In genomic region chr10:72693599-72693915, GRCh38 we compare ENCODE assay signal across 8 cellular contexts. TPM values are rescaled to one million over a fixed set of nuclear protein-coding genes. Genes with fewer than 3 reads are reported as not detected.
DNase-seq lines count a peak whose midpoint lies in the region; ATAC-seq, FAIRE-seq and TF ChIP-seq lines count a peak whose summit lies in the region.

No MANE protein-coding gene starts in this region.

- WGBS in HepG2 (ENCODE audit: low lambda C conversion rate), result 93% methylated on average over 2 of the region's 2 CpGs
- WGBS in adrenal gland, 4 donors, result 57 to 81% (median 69%) methylated on average over 2 of the region's 2 CpGs

- H3K4me2 ChIP-seq in HepG2 (ENCODE audit: low read depth, low read length), result peak overlapping the region; percentile 96

- no peak for DNase-seq in activated naive CD4-positive, alpha-beta T cell treated with anti-CD3 and anti-CD28 coated beads, Interleukin-2, amount 50 U/mL, for 16 hours
- DNase-seq in activated naive CD8-positive, alpha-beta T cell treated with anti-CD3 and anti-CD28 coated beads, Interleukin-2, amount 10 ng/mL, durations not matched to agents 7 days and 5 days, result no peak
- DNase-seq in HepG2 (ENCODE audit: low spot score) (no peak), upper lobe of right lung (no peak), omental fat pad (ENCODE audit: low spot score) (no peak), adrenal gland (no peak), NCI-H146 treated with DMSO at 0.1 percent for 48 hours (lab: John Stamatoyannopoulos, UW; ENCODE audit: unreplicated experiment) (no peak)

- intact Hi-C loops in HepG2 (cut with micrococcal nuclease; ENCODE audit: unreplicated experiment) (loop anchor here (5.0 kb wide), 1 partner anchor 184 kb away; no protein-coding TSS in a partner anchor), upper lobe of right lung (cut with DNase I) (no loop called here), adrenal gland (cut with DNase I) (loop anchor here (5.0 to 10.0 kb wide), 2 partner anchors 139 to 141 kb away; no protein-coding TSS in a partner anchor)

- no peak overlapping the region for H3K27ac Mint-ChIP-seq in activated naive CD4-positive, alpha-beta T cell treated with anti-CD3 and anti-CD28 coated beads, Interleukin-2, amount 50 U/mL, for 24 hours
- H3K27ac Mint-ChIP-seq in activated naive CD8-positive, alpha-beta T cell treated with anti-CD3 and anti-CD28 coated beads, Interleukin-2, amount 10 ng/mL, durations not matched to agents 7 days and 5 days, result no peak overlapping the region

- no peak for ATAC-seq in activated naive CD8-positive, alpha-beta T cell treated with anti-CD3 and anti-CD28 coated beads, Interleukin-2, amount 10 ng/mL, durations not matched to agents 7 days and 5 days (ENCODE audit: low read depth)
- no peak for ATAC-seq in HepG2
- no peak for ATAC-seq in upper lobe of right lung
- ATAC-seq in omental fat pad (ENCODE audit: low FRiP score), result no peak

- in situ Hi-C loops in HepG2 (cut with HindIII; ENCODE audit: extremely low pct_ligation_motif_present, low pct_unique_long_range_greater_than_20kb), result loop anchor here (5.0 kb wide), 2 partner anchors 139 to 326 kb away; no protein-coding TSS in a partner anchor

- H3K27me3 ChIP-seq in HepG2 (ENCODE audit: control insufficient read depth in 1 of 2, insufficient read depth in 2 of 2, low read length in 2 of 2) (no peaks in the 10 kb centered on the region; a peak in 1 of 5 replicates), upper lobe of right lung (no peaks in the 10 kb centered on the region), adrenal gland (no peaks in the 10 kb centered on the region)

- H3K9me3 Mint-ChIP-seq in activated naive CD4-positive, alpha-beta T cell treated with anti-CD3 and anti-CD28 coated beads, Interleukin-2, amount 50 U/mL, for 24 hours, result no peaks in the 10 kb centered on the region
- H3K9me3 Mint-ChIP-seq in activated naive CD8-positive, alpha-beta T cell treated with anti-CD3 and anti-CD28 coated beads, Interleukin-2, amount 10 ng/mL, durations not matched to agents 7 days and 5 days, result no peaks in the 10 kb centered on the region

- no peak for FAIRE-seq in HepG2 (lab: Jason Lieb, UNC)

- H3K4me3 ChIP-seq in HepG2 (replicated peaks in 1 of 3; ENCODE audit: insufficient read depth in 1 of 3, low read depth in 2 of 3, low read length in 3 of 3), result peak overlapping the region; percentile 14 to 97 (median 96); a peak in 4 of 6 replicates
- H3K4me3 ChIP-seq in upper lobe of right lung, result peak overlapping the region; percentile 79
- H3K4me3 ChIP-seq in adrenal gland, result peak overlapping the region in 1 of 4 donors; percentile 95

- no peaks in the 10 kb centered on the region for H3K27me3 Mint-ChIP-seq in activated naive CD4-positive, alpha-beta T cell treated with anti-CD3 and anti-CD28 coated beads, Interleukin-2, amount 50 U/mL, for 24 hours
- no peaks in the 10 kb centered on the region for H3K27me3 Mint-ChIP-seq in activated naive CD8-positive, alpha-beta T cell treated with anti-CD3 and anti-CD28 coated beads, Interleukin-2, amount 10 ng/mL, durations not matched to agents 7 days and 5 days

- no peak for TF ChIP-seq EP300 in HepG2 (IDR thresholded peaks at IDR 0.05; ENCODE audit: low read depth in 2 of 2, low read length in 2 of 2)
- TF ChIP-seq EP300 in HepG2 (CRISPR knock-in tag; IDR thresholded peaks at IDR 0.05; ENCODE audit: borderline replicate concordance), result no peak

- peaks cover 39% of the 10 kb centered on the region for H3K4me1 Mint-ChIP-seq in activated naive CD4-positive, alpha-beta T cell treated with anti-CD3 and anti-CD28 coated beads, Interleukin-2, amount 50 U/mL, for 24 hours
- H3K4me1 Mint-ChIP-seq in activated naive CD8-positive, alpha-beta T cell treated with anti-CD3 and anti-CD28 coated beads, Interleukin-2, amount 10 ng/mL, durations not matched to agents 7 days and 5 days, result peaks cover 21% of the 10 kb centered on the region

- no peak for TF ChIP-seq RAD21 in HepG2 (CRISPR knock-in tag; IDR thresholded peaks at IDR 0.05)

- H3K27ac ChIP-seq in HepG2 (ENCODE audit: extremely low read length, insufficient read depth, low read length) (no peak overlapping the region), upper lobe of right lung (no peak overlapping the region), adrenal gland (no peak overlapping the region)

- BruUV-seq in HepG2 (replicated peaks; lab: Mats Ljungman, UMichigan), result no TSS peak

- H3K36me3 Mint-ChIP-seq in activated naive CD4-positive, alpha-beta T cell treated with anti-CD3 and anti-CD28 coated beads, Interleukin-2, amount 50 U/mL, for 24 hours, result no peaks in the 10 kb centered on the region
- no peaks in the 10 kb centered on the region for H3K36me3 Mint-ChIP-seq in activated naive CD8-positive, alpha-beta T cell treated with anti-CD3 and anti-CD28 coated beads, Interleukin-2, amount 10 ng/mL, durations not matched to agents 7 days and 5 days

- TF ChIP-seq POLR2A in HepG2 (IDR thresholded peaks at IDR 0.05; ENCODE audit: insufficient read depth in 1 of 2, low read depth in 2 of 2, low read length in 2 of 2) (no peak), adrenal gland (IDR thresholded peaks at IDR 0.05) (no peak)

- CTCF ChIA-PET in HepG2 (lab: Yijun Ruan, JAX; ENCODE audit: low intra/inter-chr PET ratio, low total read pairs), result no interaction called here

- peak overlapping the region; percentile 79; the same call in 1 of the 2 replicates for H3K9ac ChIP-seq in HepG2 (ENCODE audit: insufficient read depth, low read depth, low read length)

- POLR2A ChIA-PET in activated naive CD8-positive, alpha-beta T cell treated with anti-CD3 and anti-CD28 coated beads, Interleukin-2, amount 10 ng/mL, durations not matched to agents 7 days and 5 days (lab: Charles Lee), result no interaction called here
- POLR2A ChIA-PET in HepG2 (lab: Yijun Ruan, JAX), result interaction anchor here (2.8 kb wide), 1 partner anchor 13 kb away, joined by 25 read pairs; no protein-coding TSS in a partner anchor

- no peaks in the 10 kb centered on the region for H3K9me3 ChIP-seq in HepG2 (ENCODE audit: low read length)
- H3K9me3 ChIP-seq in upper lobe of right lung, result no peaks in the 10 kb centered on the region
- H3K9me3 ChIP-seq in adrenal gland (replicated peaks in 1 of 3), result no peaks in the 10 kb centered on the region

- TF ChIP-seq CTCF in HepG2 (CRISPR knock-in tag; IDR thresholded peaks at IDR 0.05) (no peak), upper lobe of right lung (IDR thresholded peaks at IDR 0.05) (no peak), omental fat pad (IDR thresholded peaks at IDR 0.05) (no peak), adrenal gland (IDR thresholded peaks at IDR 0.05) (no peak)

- no peak overlapping the region for H2AFZ ChIP-seq in HepG2 (ENCODE audit: low read length)

- peaks cover 54% of the 10 kb centered on the region for H3K79me2 ChIP-seq in HepG2 (ENCODE audit: insufficient read depth, low read length)

- H3K36me3 ChIP-seq in HepG2 (replicated peaks in 1 of 2; ENCODE audit: control insufficient read depth in 1 of 2, insufficient read depth in 2 of 2, low read length in 2 of 2) (no peaks in the 10 kb centered on the region; a peak in 1 of 5 replicates), upper lobe of right lung (no peaks in the 10 kb centered on the region), adrenal gland (replicated peaks in 1 of 2) (no peaks in the 10 kb centered on the region)

- peaks cover 7% of the 10 kb centered on the region; the same call in 1 of the 2 replicates for H4K20me1 ChIP-seq in HepG2 (ENCODE audit: insufficient read depth, low read length)

- H3K4me1 ChIP-seq in HepG2 (ENCODE audit: insufficient read depth, low read length) (peaks cover 47% of the 10 kb centered on the region), upper lobe of right lung (peaks cover 36% of the 10 kb centered on the region), adrenal gland (replicated peaks in 1 of 2) (peaks cover 0 to 27% of the 10 kb centered on the region in 2 donors)

- H3K4me3 Mint-ChIP-seq in activated naive CD4-positive, alpha-beta T cell treated with anti-CD3 and anti-CD28 coated beads, Interleukin-2, amount 50 U/mL, for 24 hours, result peak overlapping the region; percentile 92
- H3K4me3 Mint-ChIP-seq in activated naive CD8-positive, alpha-beta T cell treated with anti-CD3 and anti-CD28 coated beads, Interleukin-2, amount 10 ng/mL, durations not matched to agents 7 days and 5 days, result peak overlapping the region; percentile 90

RNA-seq across cellular contexts. Expression of gene MCU, which starts 1.6 kb away (rescaled TPM):
- total RNA-seq in activated naive CD8-positive, alpha-beta T cell treated with anti-CD3 and anti-CD28 coated beads, Interleukin-2, amount 10 ng/mL, durations not matched to agents 7 days and 5 days, result 10 to 100 TPM; 12.2 to 14.3 TPM
- total RNA-seq in HepG2 (2016; rRNA removed; fragmentation: Illumina TruSeq; extraction: Trizol) (25.9 and 28.7 TPM in 2 replicates), upper lobe of right lung (31.1 TPM), omental fat pad (10 to 100 TPM; 13.2 to 29.8 (median 16.3) TPM), adrenal gland (10 to 100 TPM in 7 of 8 donors, 1 to 10 TPM in 1; 6.4 to 22.2 (median 13.9) TPM)
- total RNA-seq in HepG2 (2016; cell fraction: cytosol; rRNA removed; fragmentation: Illumina TruSeq; extraction: Trizol; ENCODE audit: low read depth), result 6.8 and 8.5 TPM in 2 replicates
- total RNA-seq in HepG2 (2016; cell fraction: insoluble cytoplasmic fraction; rRNA removed; fragmentation: Illumina TruSeq; extraction: Trizol), result 23.0 and 32.9 TPM in 2 replicates
- total RNA-seq in HepG2 (2016; cell fraction: membrane; rRNA removed; fragmentation: Illumina TruSeq; extraction: Trizol), result 14.0 and 16.5 TPM in 2 replicates
- 18.7 and 28.2 TPM in 2 replicates for total RNA-seq in HepG2 (2016; cell fraction: nucleus; rRNA removed; fragmentation: Illumina TruSeq; extraction: Trizol)
- polyA plus RNA-seq in HepG2 (2011; rRNA removed) (39.6 and 64.5 TPM in 2 replicates), adrenal gland (10 to 100 TPM; 15.0 to 22.2 (median 15.7) TPM)
- polyA plus RNA-seq in HepG2 (2011; cell fraction: cytosol; rRNA removed), result 18.2 and 23.5 TPM in 2 replicates
- 31.5 and 37.6 TPM in 2 replicates for polyA plus RNA-seq in HepG2 (2011; cell fraction: nucleus; rRNA removed)
- polyA plus RNA-seq in HepG2 (2012), result 12.8 and 13.7 TPM in 2 replicates
- 3.1 and 3.5 TPM in 2 replicates for polyA plus RNA-seq in HepG2 (2016; cell fraction: cytosol; fragmentation: Illumina TruSeq; extraction: Trizol; ENCODE audit: low read depth)
- polyA plus RNA-seq in HepG2 (2016; cell fraction: insoluble cytoplasmic fraction; fragmentation: Illumina TruSeq; extraction: Trizol; ENCODE audit: low read depth), result 28.0 and 31.8 TPM in 2 replicates
- polyA plus RNA-seq in HepG2 (2016; cell fraction: membrane; fragmentation: Illumina TruSeq; extraction: Trizol; ENCODE audit: low read depth), result 9.2 and 12.0 TPM in 2 replicates
- polyA plus RNA-seq in HepG2 (2016; cell fraction: nucleus; fragmentation: Illumina TruSeq; extraction: Trizol; ENCODE audit: insufficient read depth, low read depth), result 25.5 and 28.7 TPM in 2 replicates
- polyA minus RNA-seq in HepG2 (2011; rRNA and poly(A)+ RNA removed; ENCODE audit: low replicate concordance), result 69.2 and 137 TPM in 2 replicates
- 30.0 and 30.3 TPM in 2 replicates for polyA minus RNA-seq in HepG2 (2011; cell fraction: cytosol; rRNA and poly(A)+ RNA removed)
- polyA minus RNA-seq in HepG2 (2011; cell fraction: nucleus; rRNA and poly(A)+ RNA removed), result 28.7 and 31.4 TPM in 2 replicates
